Comparison of ENCODE assay signal across 9 cellular contexts in genomic region chr2:207239754-207240494, GRCh38.
A peak's percentile ranks its signal among the peaks of the same experiment; 100 is the strongest.
DNase-seq lines count a peak whose midpoint lies in the region; ATAC-seq and TF ChIP-seq lines count a peak whose summit lies in the region.
"Had no signal": no experiment of that assay in that cellular context is flagged by ENCODE, and none has a peak within 500 bp of the region (broad histone marks: within the 10 kb centered on the region; RNA-seq: fewer than 3 reads in every experiment).

No MANE protein-coding gene starts in this region.

- H3K4me3 ChIP-seq in fibroblast of the aortic adventitia (ENCODE audit: low read depth, low read length) = no peak overlapping the region
- no peak overlapping the region for H3K4me3 ChIP-seq in uterus
- H3K4me3 ChIP-seq: colonic mucosa had no signal

- no peak for DNase-seq in Right ventricle myocardium superior
- no peak for DNase-seq in cardiac septum (ENCODE audit: low spot score)
- peak; percentile 39 for DNase-seq in RPMI7951 (ENCODE audit: low read depth)
- peak; percentile 68 for DNase-seq in fibroblast of the aortic adventitia (ENCODE audit: low read depth)
- DNase-seq in uterus = no peak
- no peak for DNase-seq in stimulated activated CD4-positive, alpha-beta T cell treated with anti-CD3 and anti-CD28 coated beads, Interleukin-1b, Interleukin-23, amount 100 ng/mL, for 48 hours
- no peak for DNase-seq in NCI-H1436 treated with DMSO at 0.1 percent for 48 hours (lab: John Stamatoyannopoulos, UW)
- DNase-seq in UCSD-AML1 (lab: John Stamatoyannopoulos, UW; ENCODE audit: unreplicated experiment) = no peak
- DNase-seq: colonic mucosa had no signal

- peak overlapping the region; percentile 51 to 58 for H3K27ac ChIP-seq in uterus
- H3K27ac ChIP-seq: colonic mucosa had no signal

- intact Hi-C loops in Right ventricle myocardium superior (cut with DNase I) (no loop called here), cardiac septum (cut with DNase I) (loop anchor here (5.0 kb wide), 1 partner anchor 92 kb away; no protein-coding TSS in a partner anchor), uterus (cut with DNase I; ENCODE audit: low total_unique reads) (no loop called here)

- H3K9me3 ChIP-seq in uterus = no peaks in the 10 kb centered on the region
- H3K9me3 ChIP-seq: colonic mucosa had no signal

- TF ChIP-seq POLR2A in uterus (IDR thresholded peaks at IDR 0.05) = no peak

- peak; percentile 30 for ATAC-seq in Right ventricle myocardium superior (ENCODE audit: poor library complexity)

- no peaks in the 10 kb centered on the region for H3K27me3 ChIP-seq in uterus
- H3K27me3 ChIP-seq: colonic mucosa had no signal

- no peaks in the 10 kb centered on the region for H3K36me3 ChIP-seq in uterus
- H3K36me3 ChIP-seq: colonic mucosa had no signal

- no peak for TF ChIP-seq CTCF in fibroblast of the aortic adventitia (IDR thresholded peaks at IDR 0.05; ENCODE audit: insufficient read depth, low read length)
- TF ChIP-seq CTCF in uterus (IDR thresholded peaks at IDR 0.05) = no peak

- peaks cover 0 to 7% of the 10 kb centered on the region in 2 donors for H3K4me1 ChIP-seq in uterus
- H3K4me1 ChIP-seq: colonic mucosa had no signal

Comparison
In these comparisons a context has a peak if more than half of its experiments do, and no peak if none do; other contexts are left out.
1. DNase-seq: peak in RPMI7951 (single experiment) and fibroblast of the aortic adventitia (single experiment); none in Right ventricle myocardium superior (single experiment), cardiac septum (single experiment), uterus (0 of 2), stimulated activated CD4-positive, alpha-beta T cell treated with anti-CD3 and anti-CD28 coated beads, Interleukin-1b, Interleukin-23, amount 100 ng/mL, for 48 hours (single experiment), NCI-H1436 treated with DMSO at 0.1 percent for 48 hours (single experiment) and UCSD-AML1 (single experiment).